ENCODE assay signal across 8 cellular contexts in the genomic region with DNA sequence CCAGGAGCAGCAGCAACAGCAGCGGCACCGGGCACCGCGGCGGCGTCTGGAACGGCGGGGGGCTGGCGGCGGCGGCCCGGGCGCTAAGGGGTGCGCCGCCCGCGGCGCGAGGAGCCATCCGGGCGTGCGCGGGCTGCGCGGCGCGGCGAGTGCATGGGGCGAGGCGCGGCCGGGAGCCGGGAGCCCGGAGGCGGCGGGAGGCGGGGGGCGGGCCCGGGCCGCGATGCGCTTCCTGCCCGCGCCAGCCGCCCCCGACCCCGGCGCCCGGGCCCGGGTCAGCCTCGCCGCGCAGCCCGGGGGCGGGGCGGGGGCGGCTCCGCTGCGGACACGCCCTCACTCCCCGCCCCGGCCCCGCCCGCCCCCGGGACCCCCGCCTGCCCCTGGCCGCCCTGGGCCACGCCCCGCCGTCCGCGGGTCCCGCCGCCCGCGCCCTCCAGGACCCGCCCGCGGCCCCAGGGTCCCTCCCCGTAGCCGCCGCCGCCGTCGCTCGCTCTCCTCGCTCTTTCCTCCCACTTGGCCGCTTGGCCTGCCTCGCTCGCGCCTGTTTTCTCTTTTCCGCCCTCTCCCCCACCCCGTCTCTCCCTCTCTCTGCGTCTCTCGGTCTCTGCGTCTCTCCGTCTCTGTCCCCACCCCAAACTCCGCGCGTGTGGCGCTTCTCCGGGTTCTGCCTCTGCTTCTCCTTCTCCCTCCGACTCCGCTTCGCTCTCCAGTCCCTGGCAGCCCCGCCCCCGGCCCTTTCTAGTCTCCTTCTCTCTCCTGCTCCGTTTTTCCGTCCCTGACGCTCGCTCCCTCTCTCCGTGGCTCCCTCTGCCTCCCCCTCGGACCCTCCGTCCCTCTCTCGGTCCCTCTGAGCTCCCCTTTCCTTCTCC. TPM values are rescaled to one million over a fixed set of nuclear protein-coding genes. Genes with fewer than 3 reads are reported as not detected.
DNase-seq lines count a peak whose midpoint lies in the region; ATAC-seq and TF ChIP-seq lines count a peak whose summit lies in the region.

Gene PLXND1 (minus strand): TSS at position 155 of the 869 bp plus-strand sequence. CDS start 37 bp downstream, at position 118.

- H3K36me3 ChIP-seq in DND-41 (ENCODE audit: insufficient read depth, low read length) (peaks cover 38% of the 10 kb centered on the region), iPS-20b (ENCODE audit: insufficient read depth, low read depth, low read length) (no peaks in the 10 kb centered on the region), sigmoid colon (no peaks in the 10 kb centered on the region)

- H3K4me2 ChIP-seq in DND-41 (ENCODE audit: insufficient read depth, low read length), result peak within 1 kb of the TSS; percentile 100

- H3K79me2 ChIP-seq in DND-41 (ENCODE audit: insufficient read depth, low read length), result peaks cover 53% of the 10 kb centered on the region

- H3K4me1 ChIP-seq in DND-41 (ENCODE audit: insufficient read depth, low read length) (peaks cover 60% of the 10 kb centered on the region), iPS-20b (ENCODE audit: insufficient read depth, low read length) (peaks cover 24% of the 10 kb centered on the region), sigmoid colon (peaks cover 0 to 53% (median 44%) of the 10 kb centered on the region in 4 donors)

- TF ChIP-seq POLR2A in sigmoid colon (IDR thresholded peaks at IDR 0.05), result peak in 1 of 2 donors; percentile 51

- H3K27me3 ChIP-seq in DND-41 (ENCODE audit: insufficient read depth, low read length, poor library complexity) (no peaks in the 10 kb centered on the region), iPS-20b (ENCODE audit: insufficient read depth, low read length) (peaks cover 49% of the 10 kb centered on the region), sigmoid colon (peaks cover 0 to 18% (median 0%) of the 10 kb centered on the region in 3 donors)

- TF ChIP-seq CTCF in DND-41 (IDR thresholded peaks at IDR 0.05; ENCODE audit: borderline replicate concordance, extremely low read depth, low read length, poor library complexity, severe bottlenecking) (no peak), sigmoid colon (IDR thresholded peaks at IDR 0.05) (no peak)

- H3K9me3 ChIP-seq in DND-41 (ENCODE audit: insufficient read depth, low read length, severe bottlenecking), result no peaks in the 10 kb centered on the region
- H3K9me3 ChIP-seq in iPS-20b (ENCODE audit: insufficient read depth, low read depth, low read length), result no peaks in the 10 kb centered on the region
- no peaks in the 10 kb centered on the region for H3K9me3 ChIP-seq in sigmoid colon

- TF ChIP-seq EP300 in sigmoid colon (IDR thresholded peaks at IDR 0.05), result no peak

- H3K27ac ChIP-seq in DND-41 (ENCODE audit: low read length), result peak within 1 kb of the TSS; percentile 84
- H3K27ac ChIP-seq in caudate nucleus (ENCODE audit: low read depth, low read length), result peak within 1 kb of the TSS; percentile 84
- H3K27ac ChIP-seq in iPS-20b (ENCODE audit: low read length), result no peak within 1 kb of the TSS
- peak within 1 kb of the TSS; percentile 82 to 84 (median 82) for H3K27ac ChIP-seq in sigmoid colon

- WGBS in sigmoid colon, 2 donors, result 1% methylated on average over 115 of the region's 115 CpGs

- peak within 1 kb of the TSS; percentile 59 to 100 for H3K4me3 ChIP-seq in DND-41 (ENCODE audit: low read depth in 1 of 2, low read length in 2 of 2)
- peak within 1 kb of the TSS; percentile 44 for H3K4me3 ChIP-seq in Jurkat, Clone E6-1 (ENCODE audit: low read length)
- H3K4me3 ChIP-seq in iPS-20b (ENCODE audit: low read length), result peak within 1 kb of the TSS; percentile 70
- peak within 1 kb of the TSS; percentile 51 to 68 (median 58) for H3K4me3 ChIP-seq in sigmoid colon

- intact Hi-C loops in sigmoid colon (cut with DNase I), result loop anchor here (5.0 kb wide), 1 partner anchor 114 kb away; no protein-coding TSS in a partner anchor

- H2AFZ ChIP-seq in DND-41 (ENCODE audit: low read depth, low read length), result peak within 1 kb of the TSS; percentile 86

- H3K9ac ChIP-seq in DND-41 (ENCODE audit: low read depth, low read length), result peak within 1 kb of the TSS; percentile 92
- H3K9ac ChIP-seq in iPS-20b (ENCODE audit: low read depth, low read length), result peak within 1 kb of the TSS; percentile 68; the same call in 1 of the 2 replicates

- ATAC-seq in DND-41 (ENCODE audit: insufficient read depth, low read depth), result peak; percentile 59
- ATAC-seq in HG02973 (IDR thresholded peaks at IDR 0.05; ENCODE audit: unreplicated experiment), result no peak
- no peak for ATAC-seq in GM21381 (IDR thresholded peaks at IDR 0.05; ENCODE audit: unreplicated experiment)

- H4K20me1 ChIP-seq in DND-41 (ENCODE audit: insufficient read depth, low read length), result peaks cover 44% of the 10 kb centered on the region

- DNase-seq in DND-41 (peak; percentile 79), T-helper 1 cell (peak in 4 of 5 donors; percentile 8 to 54 (median 22)), caudate nucleus (lab: John Stamatoyannopoulos, UW) (peak in 29 of 61 donors; percentile 10 to 75 (median 42)), sigmoid colon (peak; percentile 88)
- no peak for DNase-seq in Jurkat, Clone E6-1 (ENCODE audit: low read depth, low spot score)

RNA-seq across cellular contexts. Expression of gene PLXND1, which starts in this region (rescaled TPM):
- 55.9 TPM for polyA plus RNA-seq in Jurkat, Clone E6-1 (2012; ENCODE audit: insufficient read depth, insufficient read length)
- 10 to 100 TPM; 36.9 to 77.0 (median 61.8) TPM for total RNA-seq in sigmoid colon
- 10 to 100 TPM in 2 of 3 donors, 1 to 10 TPM in 1; 9.6 to 42.0 (median 15.7) TPM for polyA plus RNA-seq in sigmoid colon
